In genomic region chr18:50638623-50639398, GRCh38 we compare ENCODE assay signal across 16 cellular contexts.
A peak's percentile ranks its signal among the peaks of the same experiment; 100 is the strongest.
DNase-seq lines count a peak whose midpoint lies in the region; ATAC-seq and TF ChIP-seq lines count a peak whose summit lies in the region.
"Had no signal": no experiment of that assay in that cellular context is flagged by ENCODE, and none has a peak within 500 bp of the region (broad histone marks: within the 10 kb centered on the region; RNA-seq: fewer than 3 reads in every experiment).

No MANE protein-coding gene starts in this region.

- no peak for TF ChIP-seq POLR2A in esophagus muscularis mucosa (IDR thresholded peaks at IDR 0.05; ENCODE audit: low read depth)

- H3K4me3 Mint-ChIP-seq in stimulated activated effector memory CD8-positive, alpha-beta T cell treated with anti-CD3 and anti-CD28 coated beads, Interleukin-12 subunit alpha, Interleukin-12 subunit beta, amount 100 ng/mL, for 72 hours = no peak overlapping the region
- H3K4me3 Mint-ChIP-seq: activated CD4-positive, alpha-beta T cell treated with anti-CD3 and anti-CD28 coated beads, Interleukin-2, amount 10 ng/mL, durations not matched to agents 24 days and 14 days; CD8-positive, alpha-beta T cell; natural killer cell treated with Interleukin-12 subunit alpha and Interleukin-12 subunit beta and Interleukin-15 and Interleukin-18, amount 100 ng/mL, for 72 hours had no signal

- H3K4me1 Mint-ChIP-seq in stimulated activated effector memory CD8-positive, alpha-beta T cell treated with anti-CD3 and anti-CD28 coated beads, Interleukin-12 subunit alpha, Interleukin-12 subunit beta, amount 100 ng/mL, for 72 hours = no peaks in the 10 kb centered on the region
- H3K4me1 Mint-ChIP-seq: activated CD4-positive, alpha-beta T cell treated with anti-CD3 and anti-CD28 coated beads, Interleukin-2, amount 10 ng/mL, durations not matched to agents 24 days and 14 days had no signal

- H3K27ac Mint-ChIP-seq in stimulated activated effector memory CD8-positive, alpha-beta T cell treated with anti-CD3 and anti-CD28 coated beads, Interleukin-12 subunit alpha, Interleukin-12 subunit beta, amount 100 ng/mL, for 72 hours = no peak overlapping the region
- H3K27ac Mint-ChIP-seq: activated CD4-positive, alpha-beta T cell treated with anti-CD3 and anti-CD28 coated beads, Interleukin-2, amount 10 ng/mL, durations not matched to agents 24 days and 14 days; CD8-positive, alpha-beta T cell; natural killer cell treated with Interleukin-12 subunit alpha and Interleukin-12 subunit beta and Interleukin-15 and Interleukin-18, amount 100 ng/mL, for 72 hours had no signal

- peaks cover 11 to 20% (median 18%) of the 10 kb centered on the region in 4 donors for H3K4me1 ChIP-seq in esophagus muscularis mucosa

- TF ChIP-seq EP300 in esophagus muscularis mucosa (IDR thresholded peaks at IDR 0.05) = no peak

- H3K27me3 ChIP-seq in esophagus muscularis mucosa = no peaks in the 10 kb centered on the region

- in situ Hi-C loops in GM13977 (cut with MboI; ENCODE audit: low pct_unique_long_range_greater_than_20kb, low sequenced_read_pairs, unreplicated experiment) = no loop called here

- H3K36me3 ChIP-seq in esophagus muscularis mucosa = no peaks in the 10 kb centered on the region

- H3K9me3 Mint-ChIP-seq in stimulated activated effector memory CD8-positive, alpha-beta T cell treated with anti-CD3 and anti-CD28 coated beads, Interleukin-12 subunit alpha, Interleukin-12 subunit beta, amount 100 ng/mL, for 72 hours = no peaks in the 10 kb centered on the region
- H3K9me3 Mint-ChIP-seq: activated CD4-positive, alpha-beta T cell treated with anti-CD3 and anti-CD28 coated beads, Interleukin-2, amount 10 ng/mL, durations not matched to agents 24 days and 14 days; CD8-positive, alpha-beta T cell; natural killer cell treated with Interleukin-12 subunit alpha and Interleukin-12 subunit beta and Interleukin-15 and Interleukin-18, amount 100 ng/mL, for 72 hours had no signal

- H3K4me3 ChIP-seq in esophagus muscularis mucosa = no peak overlapping the region

- H3K27ac ChIP-seq in esophagus muscularis mucosa (replicated peaks in 1 of 4) = peak overlapping the region; percentile 20 to 50 (median 42)

- intact Hi-C loops in esophagus muscularis mucosa (cut with DNase I) = no loop called here

- ATAC-seq in stimulated activated effector memory CD8-positive, alpha-beta T cell treated with anti-CD3 and anti-CD28 coated beads, Interleukin-12 subunit alpha, Interleukin-12 subunit beta, amount 100 ng/mL, for 72 hours = peak; percentile 14
- ATAC-seq: CD8-positive, alpha-beta T cell; natural killer cell treated with Interleukin-12 subunit alpha and Interleukin-12 subunit beta and Interleukin-15 and Interleukin-18, amount 100 ng/mL, for 72 hours had no signal

- DNase-seq in NCI-H2107 treated with DMSO at 0.1 percent for 48 hours (lab: John Stamatoyannopoulos, UW; ENCODE audit: unreplicated experiment) = peak; percentile 55
- DNase-seq in NCI-H2107 (lab: John Stamatoyannopoulos, UW) = no peak
- peak; percentile 59 to 85 for DNase-seq in NCI-H524 (lab: John Stamatoyannopoulos, UW)
- DNase-seq in esophagus muscularis mucosa (ENCODE audit: extremely low spot score) = no peak
- no peak for DNase-seq in stimulated activated effector memory CD8-positive, alpha-beta T cell treated with anti-CD3 and anti-CD28 coated beads, Interleukin-12 subunit alpha, Interleukin-12 subunit beta, amount 100 ng/mL, for 72 hours (ENCODE audit: low spot score in 2 of 2)
- no peak for DNase-seq in SKM-1 treated with dmso at 0.1 percent for 144 hours (lab: John Stamatoyannopoulos, UW; ENCODE audit: unreplicated experiment)
- DNase-seq in GM13977 (ENCODE audit: low spot score) = no peak
- no peak for DNase-seq in amniotic stem cell (lab: John Stamatoyannopoulos, UW)
- DNase-seq: activated CD4-positive, alpha-beta T cell treated with anti-CD3 and anti-CD28 coated beads, Interleukin-2, amount 10 ng/mL, durations not matched to agents 24 days and 14 days; activated T-cell treated with anti-CD3 and anti-CD28 coated beads, Interleukin-2, amount 50 U/mL, for 1 hour; CD8-positive, alpha-beta T cell; cortex of kidney; erythroblast; stimulated activated CD4-positive, alpha-beta T cell treated with anti-CD3 and anti-CD28 coated beads, Interleukin-4, amount 100 ng/mL, for 4 hours; T-helper 2 cell had no signal

- WGBS in esophagus muscularis mucosa = 57% methylated on average over 3 of the region's 3 CpGs

- no peaks in the 10 kb centered on the region for H3K36me3 Mint-ChIP-seq in stimulated activated effector memory CD8-positive, alpha-beta T cell treated with anti-CD3 and anti-CD28 coated beads, Interleukin-12 subunit alpha, Interleukin-12 subunit beta, amount 100 ng/mL, for 72 hours
- H3K36me3 Mint-ChIP-seq: CD8-positive, alpha-beta T cell; natural killer cell treated with Interleukin-12 subunit alpha and Interleukin-12 subunit beta and Interleukin-15 and Interleukin-18, amount 100 ng/mL, for 72 hours had no signal

- no peaks in the 10 kb centered on the region for H3K9me3 ChIP-seq in esophagus muscularis mucosa

- TF ChIP-seq CTCF in esophagus muscularis mucosa (IDR thresholded peaks at IDR 0.05) = no peak
- TF ChIP-seq CTCF in GM13977 (IDR thresholded peaks at IDR 0.05; ENCODE audit: extremely low read depth, insufficient read depth, missing control alignments) = no peak

Comparison
In these comparisons a context has a peak if more than half of its experiments do, and no peak if none do; other contexts are left out.
1. DNase-seq: peak in NCI-H2107 treated with DMSO at 0.1 percent for 48 hours (single experiment) and NCI-H524 (2 of 2); none in NCI-H2107 (single experiment), esophagus muscularis mucosa (single experiment), stimulated activated effector memory CD8-positive, alpha-beta T cell treated with anti-CD3 and anti-CD28 coated beads, Interleukin-12 subunit alpha, Interleukin-12 subunit beta, amount 100 ng/mL, for 72 hours (0 of 2), SKM-1 treated with dmso at 0.1 percent for 144 hours (single experiment), GM13977 (single experiment) and amniotic stem cell (single experiment).